In the genomic region with DNA sequence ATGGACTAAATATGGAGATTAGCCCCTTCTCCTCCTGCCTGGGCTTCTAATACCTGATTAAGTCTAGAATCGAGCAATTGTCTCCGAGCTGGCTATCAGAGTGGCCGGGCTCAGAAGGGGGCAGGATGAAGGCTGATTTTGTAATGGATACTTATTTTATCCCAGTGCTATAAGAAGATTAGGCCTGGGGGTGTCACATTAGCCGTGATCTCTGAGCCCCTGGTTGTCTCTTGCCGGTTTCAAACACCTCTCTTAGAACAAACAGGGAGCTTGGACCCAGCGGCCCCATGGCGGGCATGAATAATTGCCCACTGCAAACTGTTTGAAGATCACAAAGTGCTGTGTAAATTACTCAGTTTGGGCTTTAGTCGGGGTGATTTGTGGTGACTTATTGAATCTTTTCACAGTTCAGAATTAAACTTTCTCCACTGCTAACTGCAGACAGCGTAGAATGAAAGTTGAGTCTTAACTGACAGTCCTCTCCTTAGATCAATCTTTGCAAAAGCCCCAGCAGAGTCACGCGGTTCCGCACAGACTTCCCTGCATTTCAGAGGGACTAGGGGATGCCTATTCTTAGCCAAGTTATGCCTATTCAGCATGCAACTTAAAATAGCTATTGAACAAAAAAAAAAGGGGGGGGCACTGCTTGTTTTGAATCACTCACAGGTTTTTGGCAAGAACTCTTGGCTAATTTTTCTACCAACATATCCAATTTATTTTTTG, we compare ENCODE assay signal across 13 cellular contexts.
A peak's percentile ranks its signal among the peaks of the same experiment; 100 is the strongest.
DNase-seq lines count a peak whose midpoint lies in the region; ATAC-seq and TF ChIP-seq lines count a peak whose summit lies in the region.
"Had no signal": no experiment of that assay in that cellular context is flagged by ENCODE, and none has a peak within 500 bp of the region (broad histone marks: within the 10 kb centered on the region; RNA-seq: fewer than 3 reads in every experiment).

No MANE protein-coding gene starts in this region.

- peak overlapping the region; percentile 19; the same call in 1 of the 2 replicates for H3K4me2 ChIP-seq in MM.1S (ENCODE audit: low read depth, low read length)

- no peaks in the 10 kb centered on the region for H3K4me1 ChIP-seq in MM.1S (ENCODE audit: low read length)
- peaks cover 5 to 14% of the 10 kb centered on the region in 2 donors for H3K4me1 ChIP-seq in gastrocnemius medialis
- H3K4me1 ChIP-seq: Caco-2, thyroid gland had no signal

- peak; percentile 96 for ATAC-seq in left ventricle myocardium superior
- peak; percentile 63 to 71 for ATAC-seq in gastrocnemius medialis
- ATAC-seq in stimulated activated naive CD8-positive, alpha-beta T cell treated with anti-CD3 and anti-CD28 coated beads, Interleukin-15, amount 100 ng/mL, for 72 hours: no peak
- ATAC-seq: stimulated activated effector memory CD8-positive, alpha-beta T cell treated with anti-CD3 and anti-CD28 coated beads, Interleukin-12 subunit alpha, Interleukin-12 subunit beta, amount 100 ng/mL, for 72 hours had no signal

- H3K9me3 Mint-ChIP-seq in osteocyte (ENCODE audit: unreplicated experiment): peaks cover 10% of the 10 kb centered on the region
- peaks cover 5 to 18% of the 10 kb centered on the region in 2 donors for H3K9me3 Mint-ChIP-seq in stimulated activated naive CD8-positive, alpha-beta T cell treated with anti-CD3 and anti-CD28 coated beads, Interleukin-15, amount 100 ng/mL, for 72 hours

- H3K36me3 ChIP-seq in MM.1S (replicated peaks; ENCODE audit: insufficient read depth, low read length): no peaks in the 10 kb centered on the region
- no peaks in the 10 kb centered on the region for H3K36me3 ChIP-seq in WERI-Rb-1
- H3K36me3 ChIP-seq in gastrocnemius medialis: no peaks in the 10 kb centered on the region
- H3K36me3 ChIP-seq: thyroid gland had no signal

- H3K9me3 ChIP-seq in MM.1S (replicated peaks; ENCODE audit: insufficient read depth, low read length) (no peaks in the 10 kb centered on the region), WERI-Rb-1 (ENCODE audit: severe bottlenecking) (peaks cover 31% of the 10 kb centered on the region), gastrocnemius medialis (peaks cover 0 to 4% (median 0%) of the 10 kb centered on the region in 3 donors)
- H3K9me3 ChIP-seq: Caco-2, thyroid gland had no signal

- no peaks in the 10 kb centered on the region for H3K79me2 ChIP-seq in MM.1S (ENCODE audit: low read length)

- no peaks in the 10 kb centered on the region for H3K36me3 Mint-ChIP-seq in osteocyte (ENCODE audit: unreplicated experiment)
- H3K36me3 Mint-ChIP-seq: activated naive CD8-positive, alpha-beta T cell treated with anti-CD3 and anti-CD28 coated beads for 36 hours; stimulated activated effector memory CD8-positive, alpha-beta T cell treated with anti-CD3 and anti-CD28 coated beads, Interleukin-12 subunit alpha, Interleukin-12 subunit beta, amount 100 ng/mL, for 72 hours had no signal

- H3K27ac ChIP-seq in MM.1S (ENCODE audit: low read length) (peak overlapping the region; percentile 37; the same call in 1 of the 2 replicates), WERI-Rb-1 (no peak overlapping the region), gastrocnemius medialis (no peak overlapping the region)
- H3K27ac ChIP-seq: thyroid gland had no signal

- intact Hi-C loops in left ventricle myocardium superior (cut with micrococcal nuclease): no loop called here
- intact Hi-C loops in gastrocnemius medialis (cut with DNase I; ENCODE audit: low total_unique reads): no loop called here

- no peaks in the 10 kb centered on the region for H3K4me1 Mint-ChIP-seq in osteocyte (ENCODE audit: unreplicated experiment)
- H3K4me1 Mint-ChIP-seq in stimulated activated naive CD8-positive, alpha-beta T cell treated with anti-CD3 and anti-CD28 coated beads, Interleukin-15, amount 100 ng/mL, for 72 hours: no peaks in the 10 kb centered on the region
- H3K4me1 Mint-ChIP-seq: activated naive CD8-positive, alpha-beta T cell treated with anti-CD3 and anti-CD28 coated beads for 36 hours; mesothelial cell of epicardium; stimulated activated effector memory CD8-positive, alpha-beta T cell treated with anti-CD3 and anti-CD28 coated beads, Interleukin-12 subunit alpha, Interleukin-12 subunit beta, amount 100 ng/mL, for 72 hours had no signal

- no peak overlapping the region for H3K4me3 ChIP-seq in MM.1S (ENCODE audit: low read length)
- no peak overlapping the region for H3K4me3 ChIP-seq in WERI-Rb-1 (ENCODE audit: low read depth, low read length)
- no peak overlapping the region for H3K4me3 ChIP-seq in gastrocnemius medialis
- H3K4me3 ChIP-seq: thyroid gland had no signal

- no peaks in the 10 kb centered on the region for H3K27me3 Mint-ChIP-seq in osteocyte (ENCODE audit: unreplicated experiment)
- H3K27me3 Mint-ChIP-seq in stimulated activated naive CD8-positive, alpha-beta T cell treated with anti-CD3 and anti-CD28 coated beads, Interleukin-15, amount 100 ng/mL, for 72 hours: peaks cover 8% of the 10 kb centered on the region
- H3K27me3 Mint-ChIP-seq: activated naive CD8-positive, alpha-beta T cell treated with anti-CD3 and anti-CD28 coated beads for 36 hours had no signal

- no peaks in the 10 kb centered on the region for H3K9me2 ChIP-seq in MM.1S (replicated peaks; ENCODE audit: insufficient read depth, low read length)

- H3K27me3 ChIP-seq in MM.1S (replicated peaks; ENCODE audit: insufficient read depth, low read length) (no peaks in the 10 kb centered on the region), WERI-Rb-1 (ENCODE audit: insufficient read depth, low read depth, severe bottlenecking) (peaks cover 79% of the 10 kb centered on the region), gastrocnemius medialis (no peaks in the 10 kb centered on the region)
- H3K27me3 ChIP-seq: thyroid gland had no signal

- no peak overlapping the region for H3K27ac Mint-ChIP-seq in osteocyte (ENCODE audit: unreplicated experiment)
- H3K27ac Mint-ChIP-seq in stimulated activated naive CD8-positive, alpha-beta T cell treated with anti-CD3 and anti-CD28 coated beads, Interleukin-15, amount 100 ng/mL, for 72 hours: no peak overlapping the region
- H3K27ac Mint-ChIP-seq: activated naive CD8-positive, alpha-beta T cell treated with anti-CD3 and anti-CD28 coated beads for 36 hours; mesothelial cell of epicardium; stimulated activated effector memory CD8-positive, alpha-beta T cell treated with anti-CD3 and anti-CD28 coated beads, Interleukin-12 subunit alpha, Interleukin-12 subunit beta, amount 100 ng/mL, for 72 hours had no signal

- no peak overlapping the region for H3K4me3 Mint-ChIP-seq in osteocyte (ENCODE audit: unreplicated experiment)
- H3K4me3 Mint-ChIP-seq in stimulated activated naive CD8-positive, alpha-beta T cell treated with anti-CD3 and anti-CD28 coated beads, Interleukin-15, amount 100 ng/mL, for 72 hours: no peak overlapping the region
- H3K4me3 Mint-ChIP-seq: activated naive CD8-positive, alpha-beta T cell treated with anti-CD3 and anti-CD28 coated beads for 36 hours; mesothelial cell of epicardium; stimulated activated effector memory CD8-positive, alpha-beta T cell treated with anti-CD3 and anti-CD28 coated beads, Interleukin-12 subunit alpha, Interleukin-12 subunit beta, amount 100 ng/mL, for 72 hours had no signal

- TF ChIP-seq CTCF in MM.1S (IDR thresholded peaks at IDR 0.05; ENCODE audit: low read length) (no peak), WERI-Rb-1 (IDR thresholded peaks at IDR 0.05; ENCODE audit: low read depth, low read length) (no peak), gastrocnemius medialis (IDR thresholded peaks at IDR 0.05 in 4 of 5, conservative IDR thresholded peaks at IDR 0.05 in 1 of 5) (no peak), osteocyte (IDR thresholded peaks at IDR 0.05) (no peak)

- DNase-seq in MM.1S: peak; percentile 62
- peak; percentile 79 for DNase-seq in WERI-Rb-1
- no peak for DNase-seq in left ventricle myocardium superior
- DNase-seq in gastrocnemius medialis: no peak
- no peak for DNase-seq in NCI-H2227 treated with DMSO at 0.1 percent for 48 hours (lab: John Stamatoyannopoulos, UW)
- no peak for DNase-seq in osteocyte (ENCODE audit: extremely low spot score, unreplicated experiment)
- no peak for DNase-seq in stimulated activated naive CD8-positive, alpha-beta T cell treated with anti-CD3 and anti-CD28 coated beads, Interleukin-15, amount 100 ng/mL, for 72 hours
- DNase-seq: activated naive CD8-positive, alpha-beta T cell treated with anti-CD3 and anti-CD28 coated beads for 36 hours; Caco-2; T1000; thyroid gland had no signal

- H2AFZ ChIP-seq in MM.1S (ENCODE audit: low read length): 0 out of 2 replicates have a peak overlapping the region, but pooled peaks have one; percentile 1

- in situ Hi-C loops in gastrocnemius medialis (cut with MboI; ENCODE audit: low sequenced_read_pairs in 4 of 4): no loop called here

- no peak overlapping the region for H3K9ac ChIP-seq in MM.1S (ENCODE audit: low read length)

- no peak for TF ChIP-seq POLR2A in gastrocnemius medialis (IDR thresholded peaks at IDR 0.05)

- no peaks in the 10 kb centered on the region for H3F3A ChIP-seq in MM.1S (ENCODE audit: insufficient read depth, low read length)

- H4K20me1 ChIP-seq in MM.1S (ENCODE audit: insufficient read depth, low read length): no peaks in the 10 kb centered on the region

Comparison
In these comparisons a context has a peak if more than half of its experiments do, and no peak if none do; other contexts are left out.
1. DNase-seq: peak in MM.1S (single experiment) and WERI-Rb-1 (single experiment); none in left ventricle myocardium superior (single experiment), gastrocnemius medialis (0 of 2), NCI-H2227 treated with DMSO at 0.1 percent for 48 hours (single experiment), osteocyte (single experiment) and stimulated activated naive CD8-positive, alpha-beta T cell treated with anti-CD3 and anti-CD28 coated beads, Interleukin-15, amount 100 ng/mL, for 72 hours (0 of 2).